ENCODE assay signal across 29 cellular contexts in genomic region chr13:44184740-44185139, GRCh38.
"Had no signal": no experiment of that assay in that cellular context is flagged by ENCODE, and none has a peak within 500 bp of the region (broad histone marks: within the 10 kb centered on the region; RNA-seq: fewer than 3 reads in every experiment).

No MANE protein-coding gene starts in this region.

- H3K9me3 Mint-ChIP-seq: stimulated activated effector memory CD8-positive, alpha-beta T cell treated with anti-CD3 and anti-CD28 coated beads, Interleukin-12 subunit alpha, Interleukin-12 subunit beta, amount 100 ng/mL, for 72 hours; stimulated activated memory B cell treated with anti-CD40 and anti-IgM and Interleukin-4, amounts not matched to agents 10 μg/mL and 1 μg/mL and 100 μg/mL, for 72 hours; stimulated activated naive B cell treated with anti-CD40 and anti-IgM and Interleukin-4, amounts not matched to agents 10 μg/mL and 1 μg/mL and 100 μg/mL, for 72 hours; stimulated activated naive CD8-positive, alpha-beta T cell treated with anti-CD3 and anti-CD28 coated beads, Interleukin-15, Interleukin-2, amounts not matched to agents 100 ng/mL and 50 ng/mL, for 24 hours had no signal

- ATAC-seq: stimulated activated effector memory CD8-positive, alpha-beta T cell treated with anti-CD3 and anti-CD28 coated beads, Interleukin-12 subunit alpha, Interleukin-12 subunit beta, amount 100 ng/mL, for 72 hours; stimulated activated memory B cell treated with anti-CD40 and anti-IgM and Interleukin-4, amounts not matched to agents 10 μg/mL and 1 μg/mL and 100 μg/mL, for 72 hours; stimulated activated naive B cell treated with anti-CD40 and anti-IgM and Interleukin-4, amounts not matched to agents 10 μg/mL and 1 μg/mL and 100 μg/mL, for 72 hours; stimulated activated naive CD8-positive, alpha-beta T cell treated with anti-CD3 and anti-CD28 coated beads, Interleukin-15, amount 100 ng/mL, for 72 hours; stimulated activated naive CD8-positive, alpha-beta T cell treated with anti-CD3 and anti-CD28 coated beads, Interleukin-15, Interleukin-2, amounts not matched to agents 100 U/mL and 50 U/mL, for 24 hours; upper lobe of right lung had no signal

- H3K4me1 ChIP-seq: stomach, suprapubic skin, testis, thyroid gland, tibial nerve, transverse colon, upper lobe of left lung, upper lobe of right lung, uterus, vagina had no signal

- H3K4me3 Mint-ChIP-seq: stimulated activated effector memory CD8-positive, alpha-beta T cell treated with anti-CD3 and anti-CD28 coated beads, Interleukin-12 subunit alpha, Interleukin-12 subunit beta, amount 100 ng/mL, for 72 hours; stimulated activated memory B cell treated with anti-CD40 and anti-IgM and Interleukin-4, amounts not matched to agents 10 μg/mL and 1 μg/mL and 100 μg/mL, for 72 hours; stimulated activated naive B cell treated with anti-CD40 and anti-IgM and Interleukin-4, amounts not matched to agents 10 μg/mL and 1 μg/mL and 100 μg/mL, for 72 hours; stimulated activated naive CD8-positive, alpha-beta T cell treated with anti-CD3 and anti-CD28 coated beads, Interleukin-15, amount 100 ng/mL, for 72 hours; stimulated activated naive CD8-positive, alpha-beta T cell treated with anti-CD3 and anti-CD28 coated beads, Interleukin-15, Interleukin-2, amounts not matched to agents 100 ng/mL and 50 ng/mL, for 24 hours; type B pancreatic cell had no signal

- H3K36me3 Mint-ChIP-seq: stimulated activated effector memory CD8-positive, alpha-beta T cell treated with anti-CD3 and anti-CD28 coated beads, Interleukin-12 subunit alpha, Interleukin-12 subunit beta, amount 100 ng/mL, for 72 hours; stimulated activated memory B cell treated with anti-CD40 and anti-IgM and Interleukin-4, amounts not matched to agents 10 μg/mL and 1 μg/mL and 100 μg/mL, for 72 hours; type B pancreatic cell had no signal

- FAIRE-seq: urothelium cell line had no signal

- H3K27me3 ChIP-seq: stomach, suprapubic skin, testis, thyroid gland, tibial artery, tibial nerve, transverse colon, upper lobe of left lung, upper lobe of right lung, uterus, vagina had no signal

- H3K4me1 Mint-ChIP-seq: stimulated activated effector memory CD8-positive, alpha-beta T cell treated with anti-CD3 and anti-CD28 coated beads, Interleukin-12 subunit alpha, Interleukin-12 subunit beta, amount 100 ng/mL, for 72 hours; stimulated activated memory B cell treated with anti-CD40 and anti-IgM and Interleukin-4, amounts not matched to agents 10 μg/mL and 1 μg/mL and 100 μg/mL, for 72 hours; stimulated activated naive B cell treated with anti-CD40 and anti-IgM and Interleukin-4, amounts not matched to agents 10 μg/mL and 1 μg/mL and 100 μg/mL, for 72 hours; stimulated activated naive CD8-positive, alpha-beta T cell treated with anti-CD3 and anti-CD28 coated beads, Interleukin-15, amount 100 ng/mL, for 72 hours had no signal

- DNase-seq: stimulated activated CD4-positive, alpha-beta T cell treated with anti-CD3 and anti-CD28 coated beads, Interleukin-2, amount 100 ng/mL, for 48 hours; stimulated activated CD4-positive, alpha-beta T cell treated with anti-CD3 and anti-CD28 coated beads, Interleukin-4, amount 100 ng/mL, for 1 hour; stimulated activated CD4-positive, alpha-beta T cell treated with anti-CD3 and anti-CD28 coated beads, Interleukin-4, amount 100 ng/mL, for 24 hours; stimulated activated CD4-positive, alpha-beta T cell treated with anti-CD3 and anti-CD28 coated beads, Interleukin-4, amount 100 ng/mL, for 4 hours; stimulated activated CD8-positive, alpha-beta memory T cell treated with anti-CD3 and anti-CD28 coated beads, Interleukin-4, amount 100 ng/mL, for 48 hours; stimulated activated naive B cell treated with anti-CD40 and anti-IgM and Interleukin-4, amounts not matched to agents 10 μg/mL and 1 μg/mL and 100 μg/mL, for 72 hours; stimulated activated naive CD4-positive, alpha-beta T cell; stimulated activated naive CD4-positive, alpha-beta T cell treated with Interleukin-2 at 50 U/mL for 16 hours; stimulated activated naive CD8-positive, alpha-beta T cell treated with anti-CD3 and anti-CD28 coated beads, Interleukin-15, amount 100 ng/mL, for 72 hours; stimulated activated naive CD8-positive, alpha-beta T cell treated with anti-CD3 and anti-CD28 coated beads, Interleukin-15, Interleukin-2, amounts not matched to agents 100 U/mL and 50 U/mL, for 24 hours; stomach; substantia nigra; testis; thyroid gland; tibial artery; transverse colon; trophoblast cell; upper lobe of left lung; upper lobe of right lung; uterus had no signal

- H3K27ac ChIP-seq: stomach, suprapubic skin, testis, thoracic aorta, thyroid gland, tibial artery, tibial nerve, transverse colon, upper lobe of left lung, upper lobe of right lung, uterus, vagina had no signal

- H3K4me3 ChIP-seq: stomach, suprapubic skin, testis, thoracic aorta, thyroid gland, tibial artery, tibial nerve, transverse colon, upper lobe of left lung, upper lobe of right lung, uterus, vagina had no signal

- H3K27ac Mint-ChIP-seq: stimulated activated effector memory CD8-positive, alpha-beta T cell treated with anti-CD3 and anti-CD28 coated beads, Interleukin-12 subunit alpha, Interleukin-12 subunit beta, amount 100 ng/mL, for 72 hours; stimulated activated memory B cell treated with anti-CD40 and anti-IgM and Interleukin-4, amounts not matched to agents 10 μg/mL and 1 μg/mL and 100 μg/mL, for 72 hours; stimulated activated naive B cell treated with anti-CD40 and anti-IgM and Interleukin-4, amounts not matched to agents 10 μg/mL and 1 μg/mL and 100 μg/mL, for 72 hours; stimulated activated naive CD8-positive, alpha-beta T cell treated with anti-CD3 and anti-CD28 coated beads, Interleukin-15, amount 100 ng/mL, for 72 hours; stimulated activated naive CD8-positive, alpha-beta T cell treated with anti-CD3 and anti-CD28 coated beads, Interleukin-15, Interleukin-2, amounts not matched to agents 100 ng/mL and 50 ng/mL, for 24 hours; type B pancreatic cell had no signal

- H3K36me3 ChIP-seq: stomach, suprapubic skin, thoracic aorta, thyroid gland, tibial artery, tibial nerve, transverse colon, upper lobe of left lung, upper lobe of right lung, uterus, vagina had no signal

- H3K9me3 ChIP-seq: stomach, suprapubic skin, testis, thoracic aorta, thyroid gland, transverse colon, upper lobe of left lung, upper lobe of right lung, uterus, vagina had no signal

- H3K27me3 Mint-ChIP-seq: stimulated activated naive CD8-positive, alpha-beta T cell treated with anti-CD3 and anti-CD28 coated beads, Interleukin-15, amount 100 ng/mL, for 72 hours; stimulated activated naive CD8-positive, alpha-beta T cell treated with anti-CD3 and anti-CD28 coated beads, Interleukin-15, Interleukin-2, amounts not matched to agents 100 ng/mL and 50 ng/mL, for 24 hours; type B pancreatic cell had no signal
